ENCODE assay signal across 25 cellular contexts in genomic region chr10:103552856-103553742, GRCh38. TPM values are rescaled to one million over a fixed set of nuclear protein-coding genes. Genes with fewer than 3 reads are reported as not detected.
DNase-seq lines count a peak whose midpoint lies in the region; ATAC-seq and TF ChIP-seq lines count a peak whose summit lies in the region.
"Had no signal": no experiment of that assay in that cellular context is flagged by ENCODE, and none has a peak within 500 bp of the region (broad histone marks: within the 10 kb centered on the region; RNA-seq: fewer than 3 reads in every experiment).

No MANE protein-coding gene starts in this region.

- H3K9me3 ChIP-seq in BLaER1 (no peaks in the 10 kb centered on the region), IMR-90 (ENCODE audit: control insufficient read depth, insufficient read depth, low read length) (no peaks in the 10 kb centered on the region), sigmoid colon (no peaks in the 10 kb centered on the region), esophagus muscularis mucosa (no peaks in the 10 kb centered on the region)
- H3K9me3 ChIP-seq: body of pancreas, gastroesophageal sphincter, ovary, thyroid gland had no signal

- TF ChIP-seq CTCF in IMR-90 (conservative IDR thresholded peaks at IDR 0.05; ENCODE audit: low read depth, low read length) (no peak), dorsolateral prefrontal cortex (IDR thresholded peaks at IDR 0.05 in 54 of 56, conservative IDR thresholded peaks at IDR 0.05 in 2 of 56; ENCODE audit: low read depth in 1 of 56, partially characterized antibody in 56 of 56) (no peak), sigmoid colon (IDR thresholded peaks at IDR 0.05) (no peak), esophagus muscularis mucosa (IDR thresholded peaks at IDR 0.05) (no peak)

- H3K27ac ChIP-seq in BLaER1 = no peak overlapping the region; the same call in 1 of the 2 replicates
- no peak overlapping the region for H3K27ac ChIP-seq in IMR-90 (ENCODE audit: insufficient read depth, low read length)
- peak overlapping the region in 53 of 59 donors; percentile 26 to 92 (median 73) for H3K27ac ChIP-seq in dorsolateral prefrontal cortex
- no peak overlapping the region for H3K27ac ChIP-seq in sigmoid colon
- no peak overlapping the region for H3K27ac ChIP-seq in esophagus muscularis mucosa (replicated peaks in 1 of 4)
- H3K27ac ChIP-seq: C4-2B, gastroesophageal sphincter, hepatocyte, ovary, thyroid gland had no signal

- in situ Hi-C loops in IMR-90 (cut with MboI; ENCODE audit: low sequenced_read_pairs) = no loop called here

- H3K27me3 ChIP-seq in BLaER1 = peaks cover 31% of the 10 kb centered on the region
- peaks cover 60% of the 10 kb centered on the region for H3K27me3 ChIP-seq in IMR-90 (ENCODE audit: control insufficient read depth, insufficient read depth, low read length)
- H3K27me3 ChIP-seq in dorsolateral prefrontal cortex = no peaks in the 10 kb centered on the region
- peaks cover 0 to 2% (median 0%) of the 10 kb centered on the region in 3 donors for H3K27me3 ChIP-seq in sigmoid colon
- H3K27me3 ChIP-seq in esophagus muscularis mucosa = no peaks in the 10 kb centered on the region
- H3K27me3 ChIP-seq: body of pancreas, gastroesophageal sphincter, hepatocyte, ovary, thyroid gland had no signal

- no peak overlapping the region for H3K23ac ChIP-seq in IMR-90 (ENCODE audit: low read depth, low read length)

- H3K4ac ChIP-seq in IMR-90 (ENCODE audit: low read depth, low read length) = no peak overlapping the region

- H3K36me3 ChIP-seq in BLaER1 = no peaks in the 10 kb centered on the region
- H3K36me3 ChIP-seq in IMR-90 (ENCODE audit: control insufficient read depth, insufficient read depth, low read length) = no peaks in the 10 kb centered on the region
- no peaks in the 10 kb centered on the region for H3K36me3 ChIP-seq in sigmoid colon
- H3K36me3 ChIP-seq in esophagus muscularis mucosa = no peaks in the 10 kb centered on the region
- H3K36me3 ChIP-seq: gastroesophageal sphincter, ovary, thyroid gland had no signal

- H3K18ac ChIP-seq in IMR-90 (ENCODE audit: low read depth, low read length) = no peak overlapping the region

- H2BK20ac ChIP-seq in IMR-90 (ENCODE audit: low read depth, low read length) = no peak overlapping the region

- no peak for DNase-seq in IMR-90
- peak in 6 of 10 donors; percentile 56 to 82 (median 62) for DNase-seq in dorsolateral prefrontal cortex
- DNase-seq in sigmoid colon = peak; percentile 60
- no peak for DNase-seq in AG08396 (ENCODE audit: low spot score)
- DNase-seq in amniotic stem cell (lab: John Stamatoyannopoulos, UW) = no peak
- no peak for DNase-seq in esophagus muscularis mucosa (ENCODE audit: extremely low spot score)
- DNase-seq: DND-41; effector CD4-positive, alpha-beta T cell; GF-D8; Kasumi-1; NCI-H1436; NCI-H2081 treated with DMSO at 0.1 percent for 48 hours; NCI-H2227 treated with DMSO at 0.1 percent for 48 hours; NCI-H526; nephron progenitor cell; ovary; retina; Right ventricle myocardium superior; small intestine; thyroid gland had no signal

- H4K5ac ChIP-seq in IMR-90 (ENCODE audit: low read depth, low read length) = no peak overlapping the region

- ATAC-seq in IMR-90 (ENCODE audit: low read depth) = no peak
- ATAC-seq: body of pancreas, gastroesophageal sphincter had no signal

- H2AFZ ChIP-seq in IMR-90 (replicated peaks; ENCODE audit: low read length, poor library complexity) = no peak overlapping the region
- H2AFZ ChIP-seq: hepatocyte had no signal

- TF ChIP-seq EP300 in sigmoid colon (IDR thresholded peaks at IDR 0.05) (no peak), esophagus muscularis mucosa (IDR thresholded peaks at IDR 0.05) (no peak)

- TF ChIP-seq RAD21 in IMR-90 (IDR thresholded peaks at IDR 0.05; ENCODE audit: low read length) = no peak

- H3K56ac ChIP-seq in IMR-90 (ENCODE audit: extremely low read depth, insufficient read depth, low read length) = no peak overlapping the region

- H3K4me2 ChIP-seq in BLaER1 = peak overlapping the region; percentile 94
- H3K4me2 ChIP-seq in IMR-90 (ENCODE audit: low read depth, low read length) = no peak overlapping the region
- H3K4me2 ChIP-seq: hepatocyte had no signal

- H2BK120ac ChIP-seq in IMR-90 (ENCODE audit: low read depth, low read length) = no peak overlapping the region

- CTCF ChIA-PET in IMR-90 (lab: Yijun Ruan, JAX) = no interaction called here

- dilution Hi-C loops in IMR-90 (cut with HindIII; ENCODE audit: low sequenced_read_pairs, unreplicated experiment) = no loop called here

- no peak overlapping the region for H3K14ac ChIP-seq in IMR-90 (replicated peaks; ENCODE audit: low read depth, low read length)

- WGBS in IMR-90 (ENCODE audit: extremely low coverage in 2 of 2, insufficient read length in 1 of 2), 2 experiments = 93% methylated on average over 8 of the region's 20 CpGs; no CpG with 5 or more reads in 1 of the 2 experiments
- WGBS in sigmoid colon, 2 donors = 92 to 94% methylated on average over 20 of the region's 20 CpGs
- WGBS in esophagus muscularis mucosa = 81% methylated on average over 18 of the region's 20 CpGs

- H3K9ac ChIP-seq in BLaER1 = no peak overlapping the region
- no peak overlapping the region for H3K9ac ChIP-seq in IMR-90 (ENCODE audit: low read depth, low read length)

- no peak overlapping the region for H4K8ac ChIP-seq in IMR-90 (ENCODE audit: low read depth in 2 of 2, low read length in 2 of 2)

- no peak overlapping the region for H3K4me3 ChIP-seq in BLaER1
- no peak overlapping the region for H3K4me3 ChIP-seq in IMR-90 (ENCODE audit: insufficient read depth, low read depth, low read length)
- H3K4me3 ChIP-seq in dorsolateral prefrontal cortex = peak overlapping the region in 3 of 59 donors; percentile 1 to 68 (median 57)
- H3K4me3 ChIP-seq in sigmoid colon = no peak overlapping the region
- no peak overlapping the region for H3K4me3 ChIP-seq in esophagus muscularis mucosa
- H3K4me3 ChIP-seq: body of pancreas, gastroesophageal sphincter, hepatocyte, ovary, thyroid gland had no signal

- no TSS peak for BruUV-seq in IMR-90 (replicated peaks; lab: Mats Ljungman, UMichigan)

- no peak overlapping the region for H2AK9ac ChIP-seq in IMR-90 (replicated peaks; ENCODE audit: low read depth, low read length, poor library complexity)

- intact Hi-C loops in IMR-90 (cut with micrococcal nuclease) = no loop called here
- intact Hi-C loops in dorsolateral prefrontal cortex (cut with DNase I) = no loop called here
- intact Hi-C loops in sigmoid colon (cut with DNase I) = no loop called here
- intact Hi-C loops in esophagus muscularis mucosa (cut with DNase I) = no loop called here

- peaks cover 76% of the 10 kb centered on the region for H3K4me1 ChIP-seq in BLaER1
- peaks cover 7% of the 10 kb centered on the region for H3K4me1 ChIP-seq in IMR-90 (ENCODE audit: control insufficient read depth, insufficient read depth, low read length)
- H3K4me1 ChIP-seq in sigmoid colon = peaks cover 0 to 19% (median 14%) of the 10 kb centered on the region in 4 donors
- H3K4me1 ChIP-seq in esophagus muscularis mucosa = peaks cover 9 to 23% (median 14%) of the 10 kb centered on the region in 4 donors

- no peak for TF ChIP-seq POLR2A in IMR-90 (IDR thresholded peaks at IDR 0.05; ENCODE audit: low read depth, low read length)
- TF ChIP-seq POLR2A in sigmoid colon (IDR thresholded peaks at IDR 0.05) = no peak
- TF ChIP-seq POLR2A in esophagus muscularis mucosa (IDR thresholded peaks at IDR 0.05; ENCODE audit: low read depth) = no peak

- H2BK5ac ChIP-seq in IMR-90 (ENCODE audit: low read depth, low read length, poor library complexity, severe bottlenecking) = no peak overlapping the region

- no peaks in the 10 kb centered on the region for H3K79me1 ChIP-seq in IMR-90 (ENCODE audit: low read depth in 1 of 2, low read length in 2 of 2)

- H4K91ac ChIP-seq in IMR-90 (ENCODE audit: insufficient read depth, low read depth, low read length) = no peak overlapping the region

- POLR2A ChIA-PET in IMR-90 (lab: Charles Lee; ENCODE audit: unreplicated experiment) = no interaction called here

- no peak overlapping the region for H2BK15ac ChIP-seq in IMR-90 (ENCODE audit: low read depth, low read length)

- no peaks in the 10 kb centered on the region for H4K20me1 ChIP-seq in BLaER1
- H4K20me1 ChIP-seq in IMR-90 (ENCODE audit: insufficient read depth, low read length) = peaks cover 5% of the 10 kb centered on the region

- H2AK5ac ChIP-seq in IMR-90 (ENCODE audit: low read depth, low read length) = peak overlapping the region; percentile 72; the same call in 1 of the 2 replicates

- H3K9me1 ChIP-seq in IMR-90 (ENCODE audit: insufficient read depth, low read length) = peaks cover 13% of the 10 kb centered on the region

TF ChIP-seq in IMR-90, 13 proteins besides CTCF, POLR2A, EP300 and RAD21:
- TF ChIP-seq USF2 (IDR thresholded peaks at IDR 0.05; ENCODE audit: low read depth, low read length) = no peak
- no peak for TF ChIP-seq MAZ (IDR thresholded peaks at IDR 0.05; ENCODE audit: borderline replicate concordance, low read depth, low read length)
- no peak for TF ChIP-seq RFX5 (IDR thresholded peaks at IDR 0.05; ENCODE audit: low read depth, low read length)
- TF ChIP-seq FOS (IDR thresholded peaks at IDR 0.05; ENCODE audit: low read depth, low read length) = no peak
- TF ChIP-seq SMC3 (IDR thresholded peaks at IDR 0.05; ENCODE audit: low read depth, low read length) = no peak
- no peak for TF ChIP-seq MXI1 (IDR thresholded peaks at IDR 0.05; ENCODE audit: borderline replicate concordance, low read depth, low read length)

RNA-seq across cellular contexts. Expression of gene NEURL1, which starts 59.6 kb away (rescaled TPM):
- total RNA-seq in IMR-90 (2012; rRNA removed) (0.28 and 0.36 TPM in 2 replicates), dorsolateral prefrontal cortex (100 to 1,000 TPM in 16 of 120 experiments, 10 to 100 TPM in 104; 27.2 to 125 (median 84.1) TPM), sigmoid colon (under 1 TPM in 3 of 4 donors, not detected in 1; 0.41 to 0.71 (median 0.55) TPM), esophagus muscularis mucosa (under 1 TPM; 0.39 to 0.63 (median 0.46) TPM)
- polyA plus RNA-seq in IMR-90 (2012; rRNA removed) (0.82 and 1.5 TPM in 2 replicates), sigmoid colon (10 to 100 TPM; 29.9 to 54.1 (median 31.8) TPM)
- 0.25 and 1.3 TPM in 2 replicates for polyA plus RNA-seq in IMR-90 (2012; cell fraction: cytosol; rRNA removed)
- polyA plus RNA-seq in IMR-90 (2012; cell fraction: nucleus; rRNA removed; ENCODE audit: low replicate concordance) = 2.0 and 3.6 TPM in 2 replicates

Comparison
In these comparisons a context has a peak if more than half of its experiments do, and no peak if none do; other contexts are left out.
1. H3K27ac ChIP-seq: peak in dorsolateral prefrontal cortex (53 of 59); none in BLaER1 (single experiment), IMR-90 (single experiment), sigmoid colon (0 of 4) and esophagus muscularis mucosa (0 of 4).
2. DNase-seq: peak in dorsolateral prefrontal cortex (6 of 10) and sigmoid colon (single experiment); none in IMR-90 (single experiment), AG08396 (single experiment), amniotic stem cell (single experiment) and esophagus muscularis mucosa (single experiment).
3. RNA of gene NEURL1, which starts 59.6 kb away (total RNA-seq): 27.2 to 125 TPM in dorsolateral prefrontal cortex; 0.41 to 0.71 TPM in sigmoid colon, 0.39 to 0.63 TPM in esophagus muscularis mucosa and 0.28 to 0.36 TPM in IMR-90; every median in the first group is over 10 times any median in the second.